In the genomic region with DNA sequence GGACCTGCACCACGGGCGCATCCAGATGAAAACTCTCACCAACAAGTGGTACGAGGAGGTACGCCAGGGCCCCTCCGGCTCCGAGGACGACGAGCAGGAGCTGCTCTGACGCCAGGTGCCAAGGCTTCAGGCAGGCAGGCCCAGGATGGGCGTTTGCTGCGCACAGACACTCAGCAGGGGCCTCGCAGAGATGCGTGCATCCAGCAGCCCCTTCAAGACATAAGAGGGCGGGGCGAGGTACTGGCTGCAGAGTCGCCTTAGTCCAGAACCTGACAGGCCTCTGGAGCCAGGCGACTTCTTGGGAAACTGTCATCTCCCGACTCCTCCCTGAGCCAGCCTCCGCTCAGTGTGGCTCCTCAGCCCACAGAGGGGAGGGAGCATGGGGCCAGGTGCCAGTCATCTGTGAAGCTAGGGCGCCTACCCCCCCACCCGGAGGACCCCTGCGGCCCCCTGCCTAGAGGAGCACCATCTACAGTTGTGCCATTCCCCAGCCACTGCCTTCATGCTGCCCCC, we compare ENCODE assay signal across 11 cellular contexts. TPM values are rescaled to one million over a fixed set of nuclear protein-coding genes. Genes with fewer than 3 reads are reported as not detected.
DNase-seq lines count a peak whose midpoint lies in the region; ATAC-seq and TF ChIP-seq lines count a peak whose summit lies in the region.
"Had no signal": no experiment of that assay in that cellular context is flagged by ENCODE, and none has a peak within 500 bp of the region (broad histone marks: within the 10 kb centered on the region; RNA-seq: fewer than 3 reads in every experiment).

No MANE protein-coding gene starts in this region.

- no peak for TF ChIP-seq CTCF in cardiac muscle cell (IDR thresholded peaks at IDR 0.05; ENCODE audit: low read depth, low read length)
- no peak for TF ChIP-seq CTCF in endodermal cell (conservative IDR thresholded peaks at IDR 0.05)
- TF ChIP-seq CTCF in uterus (IDR thresholded peaks at IDR 0.05) = no peak
- no peak for TF ChIP-seq CTCF in GM13976 (IDR thresholded peaks at IDR 0.05; ENCODE audit: borderline replicate concordance, control extremely low read depth, extremely low read depth, insufficient read depth, missing control alignments)

- H3K4me1 ChIP-seq in cardiac muscle cell (ENCODE audit: low read depth) = peaks cover 24% of the 10 kb centered on the region
- peaks cover 15% of the 10 kb centered on the region for H3K4me1 ChIP-seq in endodermal cell (ENCODE audit: control insufficient read depth, insufficient read depth, low read length)
- H3K4me1 ChIP-seq in uterus = no peaks in the 10 kb centered on the region

- H3K36me3 Mint-ChIP-seq in endodermal cell (ENCODE audit: low read depth) = peaks cover 11% of the 10 kb centered on the region

- H3K9me3 ChIP-seq in cardiac muscle cell (ENCODE audit: low read depth) (no peaks in the 10 kb centered on the region), endodermal cell (ENCODE audit: control insufficient read depth, low read length) (no peaks in the 10 kb centered on the region), uterus (no peaks in the 10 kb centered on the region)

- H3K27me3 ChIP-seq in cardiac muscle cell (no peaks in the 10 kb centered on the region), endodermal cell (ENCODE audit: control insufficient read depth, insufficient read depth, low read length, poor library complexity, severe bottlenecking) (no peaks in the 10 kb centered on the region), uterus (no peaks in the 10 kb centered on the region)

- H3K4me3 ChIP-seq in cardiac muscle cell = no peak overlapping the region
- H3K4me3 ChIP-seq in endodermal cell (ENCODE audit: low read length) = no peak overlapping the region
- H3K4me3 ChIP-seq in uterus = no peak overlapping the region

- H3K27ac ChIP-seq in cardiac muscle cell (peak overlapping the region; percentile 32), endodermal cell (ENCODE audit: low read depth, low read length) (peak overlapping the region; percentile 76), uterus (peak overlapping the region; percentile 64 to 70)

- peaks cover 1% of the 10 kb centered on the region for H3K27me3 Mint-ChIP-seq in endodermal cell (ENCODE audit: insufficient read depth)
- H3K27me3 Mint-ChIP-seq: activated CD4-positive, alpha-beta T cell treated with anti-CD3 and anti-CD28 coated beads, Interleukin-2, amount 10 ng/mL, durations not matched to agents 24 days and 14 days; activated naive CD8-positive, alpha-beta T cell; memory B cell had no signal

- DNase-seq in cardiac muscle cell (ENCODE audit: low read depth in 1 of 2, low spot score in 1 of 2) (no peak), left cardiac atrium (no peak), endodermal cell (no peak), posterior vena cava (ENCODE audit: low spot score) (peak; percentile 75), uterus (no peak), GM13976 (ENCODE audit: low spot score) (no peak)

- H3K4me1 Mint-ChIP-seq in endodermal cell = peaks cover 27% of the 10 kb centered on the region

- no peaks in the 10 kb centered on the region for H3K9me3 Mint-ChIP-seq in endodermal cell
- H3K9me3 Mint-ChIP-seq: activated CD4-positive, alpha-beta T cell treated with anti-CD3 and anti-CD28 coated beads, Interleukin-2, amount 10 ng/mL, durations not matched to agents 24 days and 14 days; memory B cell had no signal

- H3K9ac ChIP-seq in endodermal cell (ENCODE audit: extremely low read depth, low read length, poor library complexity, severe bottlenecking) = no peak overlapping the region

- no peak overlapping the region for H3K4me3 Mint-ChIP-seq in endodermal cell
- H3K4me3 Mint-ChIP-seq: activated CD4-positive, alpha-beta T cell treated with anti-CD3 and anti-CD28 coated beads, Interleukin-2, amount 10 ng/mL, durations not matched to agents 24 days and 14 days; activated naive CD8-positive, alpha-beta T cell; memory B cell had no signal

- H3K36me3 ChIP-seq in cardiac muscle cell = peaks cover 3% of the 10 kb centered on the region
- H3K36me3 ChIP-seq in endodermal cell (ENCODE audit: control insufficient read depth, insufficient read depth, low read length) = peaks cover 18% of the 10 kb centered on the region
- H3K36me3 ChIP-seq in uterus = no peaks in the 10 kb centered on the region

- intact Hi-C loops in left cardiac atrium (cut with DNase I) (no loop called here), posterior vena cava (cut with DNase I) (loop anchor here in 1 of 2 donors (10.0 kb wide), 1 partner anchor 273 kb away; no protein-coding TSS in a partner anchor), uterus (cut with DNase I; ENCODE audit: low total_unique reads) (loop anchor here (10.0 kb wide), 1 partner anchor 343 kb away; no protein-coding TSS in a partner anchor)

- ATAC-seq in left cardiac atrium (no peak), HG03432 (IDR thresholded peaks at IDR 0.05; ENCODE audit: unreplicated experiment) (no peak), GM18505 (IDR thresholded peaks at IDR 0.05; ENCODE audit: unreplicated experiment) (no peak)

- 90 to 94% methylated on average over 14 to 22 of the region's 22 CpGs for WGBS in endodermal cell (ENCODE audit: insufficient coverage in 1 of 2, insufficient read length in 1 of 2), 2 experiments

- TF ChIP-seq POLR2A in uterus (IDR thresholded peaks at IDR 0.05) (no peak), GM18505 (IDR thresholded peaks at IDR 0.05; ENCODE audit: borderline replicate concordance, extremely low read depth, insufficient read depth, insufficient read length) (no peak)

- in situ Hi-C loops in GM13976 (cut with MboI; ENCODE audit: low sequenced_read_pairs, unreplicated experiment) = no loop called here

- H3K27ac Mint-ChIP-seq in endodermal cell = no peak overlapping the region
- H3K27ac Mint-ChIP-seq: activated CD4-positive, alpha-beta T cell treated with anti-CD3 and anti-CD28 coated beads, Interleukin-2, amount 10 ng/mL, durations not matched to agents 24 days and 14 days; activated naive CD8-positive, alpha-beta T cell had no signal

RNA-seq across cellular contexts. Expression of a gene that starts 27.4 kb away (rescaled TPM):
- total RNA-seq in cardiac muscle cell (5.8 and 6.0 TPM in 2 replicates), left cardiac atrium (1 to 10 TPM; 6.5 to 6.8 TPM), endodermal cell (10 to 100 TPM in 1 of 2 donors, 1 to 10 TPM in 1; 8.6 to 10.4 TPM), posterior vena cava (1 to 10 TPM; 4.5 TPM), uterus (1 to 10 TPM; 2.4 to 9.2 (median 3.5) TPM)
- polyA plus RNA-seq in cardiac muscle cell = 9.4 and 9.5 TPM in 2 replicates
- 10.2 TPM for polyA plus RNA-seq in endodermal cell (2013, experiment 1 of 2)
- polyA plus RNA-seq in endodermal cell (2013, experiment 2 of 2) = 8.3 TPM

RNA-seq across cellular contexts. Expression of a gene that starts 48.3 kb away (rescaled TPM):
- 158 and 269 TPM in 2 replicates for total RNA-seq in cardiac muscle cell
- 53.0 and 90.3 TPM in 2 replicates for polyA plus RNA-seq in cardiac muscle cell
- total RNA-seq in left cardiac atrium = 10 to 100 TPM; 44.5 to 48.7 TPM
- total RNA-seq in endodermal cell = 10 to 100 TPM; 48.8 to 52.5 TPM
- 91.4 TPM for polyA plus RNA-seq in endodermal cell (2013, experiment 1 of 2)
- 92.1 TPM for polyA plus RNA-seq in endodermal cell (2013, experiment 2 of 2)
- 10 to 100 TPM; 44.8 to 46.6 TPM for total RNA-seq in posterior vena cava
- 100 to 1,000 TPM in 2 of 4 donors, 10 to 100 TPM in 2; 37.6 to 118 (median 88.0) TPM for total RNA-seq in uterus
